Comparison of ENCODE assay signal across 1 cellular context in genomic region chr12:108798551-108799221, GRCh38.
TF ChIP-seq lines count a peak whose summit lies in the region.

No MANE protein-coding gene starts in this region.

TF ChIP-seq in HepG2, 621 proteins besides CTCF, POLR2A, EP300 and RAD21:
- TF ChIP-seq ZNF20 (CRISPR knock-in tag; IDR thresholded peaks at IDR 0.05) (no peak), ASH2L (IDR thresholded peaks at IDR 0.05; ENCODE audit: insufficient read length, low read depth, low read length) (no peak)
